11 cellular contexts compared by ENCODE assay signal in genomic region chrX:48703642-48704481, GRCh38. TPM values are rescaled to one million over a fixed set of nuclear protein-coding genes. Genes with fewer than 3 reads are reported as not detected.
DNase-seq lines count a peak whose midpoint lies in the region; ATAC-seq and TF ChIP-seq lines count a peak whose summit lies in the region.
"Had no signal": no experiment of that assay in that cellular context is flagged by ENCODE, and none has a peak within 500 bp of the region (broad histone marks: within the 10 kb centered on the region; RNA-seq: fewer than 3 reads in every experiment).

No MANE protein-coding gene starts in this region.

- H3K4me3 ChIP-seq in AG09309 (ENCODE audit: control insufficient read depth, low read depth, low read length) (no peak overlapping the region), cardiac fibroblast (replicated peaks in 1 of 2; ENCODE audit: low read depth in 2 of 2, low read length in 2 of 2) (no peak overlapping the region), gastroesophageal sphincter (no peak overlapping the region)

- no peaks in the 10 kb centered on the region for H3K27me3 ChIP-seq in gastroesophageal sphincter

- TF ChIP-seq EP300 in gastroesophageal sphincter (IDR thresholded peaks at IDR 0.05) = no peak

- peaks cover 19% of the 10 kb centered on the region for H3K4me1 Mint-ChIP-seq in HFFc6 (ENCODE audit: low read depth)
- no peaks in the 10 kb centered on the region for H3K4me1 Mint-ChIP-seq in endothelial cell (ENCODE audit: unreplicated experiment)

- H3K27ac Mint-ChIP-seq in HFFc6 (peak overlapping the region; percentile 70; the same call in 1 of the 2 replicates), endothelial cell (ENCODE audit: unreplicated experiment) (no peak overlapping the region)
- H3K27ac Mint-ChIP-seq: stimulated activated naive CD8-positive, alpha-beta T cell treated with anti-CD3 and anti-CD28 coated beads, Interleukin-15, Interleukin-2, amounts not matched to agents 100 ng/mL and 50 ng/mL, for 24 hours had no signal

- H3K36me3 Mint-ChIP-seq in HFFc6 (ENCODE audit: low read depth) (no peaks in the 10 kb centered on the region; the same call in 1 of the 2 replicates), endothelial cell (ENCODE audit: low read depth, unreplicated experiment) (peaks cover 4% of the 10 kb centered on the region)

- TF ChIP-seq CTCF in AG09309 (IDR thresholded peaks at IDR 0.05; ENCODE audit: control insufficient read depth, insufficient read depth, low read depth, low read length, missing control alignments) (peak; percentile 13), HFFc6 (IDR thresholded peaks at IDR 0.05) (peak; percentile 33; the same call in 1 of the 2 replicates), cardiac fibroblast (IDR thresholded peaks at IDR 0.05; ENCODE audit: low read depth, low read length) (no peak), endothelial cell (IDR thresholded peaks at IDR 0.05; ENCODE audit: unreplicated experiment) (no peak), gastroesophageal sphincter (IDR thresholded peaks at IDR 0.05) (no peak)

- H3K27me3 Mint-ChIP-seq in HFFc6 (ENCODE audit: insufficient read depth) (no peaks in the 10 kb centered on the region; the same call in 1 of the 2 replicates), endothelial cell (ENCODE audit: unreplicated experiment) (peaks cover 4% of the 10 kb centered on the region)
- H3K27me3 Mint-ChIP-seq: stimulated activated naive CD8-positive, alpha-beta T cell treated with anti-CD3 and anti-CD28 coated beads, Interleukin-15, Interleukin-2, amounts not matched to agents 100 ng/mL and 50 ng/mL, for 24 hours had no signal

- no peaks in the 10 kb centered on the region for H3K9me3 ChIP-seq in gastroesophageal sphincter

- in situ Hi-C loops in KBM-7 (cut with MboI; ENCODE audit: low pct_unique_long_range_greater_than_20kb, low sequenced_read_pairs) = no loop called here

- no peak overlapping the region for H3K27ac ChIP-seq in gastroesophageal sphincter

- DNase-seq in AG09309 (ENCODE audit: low read depth) (no peak), HFFc6 (peak; percentile 72), cardiac fibroblast (ENCODE audit: low read depth in 2 of 2) (peak; percentile 25 to 28), inferior parietal cortex (ENCODE audit: extremely low spot score) (peak; percentile 22), endothelial cell (ENCODE audit: low spot score) (no peak), DMS79 treated with DMSO at 0.1 percent for 48 hours (lab: John Stamatoyannopoulos, UW) (no peak), KBM-7 (no peak)
- DNase-seq: NCI-H2081 treated with DMSO at 0.1 percent for 48 hours had no signal

- peaks cover 0 to 67% of the 10 kb centered on the region in 2 donors for H3K36me3 ChIP-seq in gastroesophageal sphincter

- ATAC-seq in gastroesophageal sphincter = no peak
- ATAC-seq: sciatic nerve had no signal

- H3K4me3 Mint-ChIP-seq in HFFc6 (no peak overlapping the region), endothelial cell (ENCODE audit: unreplicated experiment) (no peak overlapping the region)
- H3K4me3 Mint-ChIP-seq: stimulated activated naive CD8-positive, alpha-beta T cell treated with anti-CD3 and anti-CD28 coated beads, Interleukin-15, Interleukin-2, amounts not matched to agents 100 ng/mL and 50 ng/mL, for 24 hours had no signal

- no peaks in the 10 kb centered on the region for H3K4me1 ChIP-seq in gastroesophageal sphincter

- no peaks in the 10 kb centered on the region for H3K9me3 Mint-ChIP-seq in HFFc6
- no peaks in the 10 kb centered on the region for H3K9me3 Mint-ChIP-seq in endothelial cell (ENCODE audit: unreplicated experiment)
- H3K9me3 Mint-ChIP-seq: stimulated activated naive CD8-positive, alpha-beta T cell treated with anti-CD3 and anti-CD28 coated beads, Interleukin-15, Interleukin-2, amounts not matched to agents 100 ng/mL and 50 ng/mL, for 24 hours had no signal

- 29 to 45% methylated on average over 3 to 4 of the region's 4 CpGs for WGBS in gastroesophageal sphincter (ENCODE audit: low coverage in 1 of 2), 2 donors

- no peak for TF ChIP-seq POLR2A in gastroesophageal sphincter (IDR thresholded peaks at IDR 0.05)

RNA-seq across cellular contexts. Expression of gene SUV39H1, which starts 7.3 kb away (rescaled TPM):
- 10 to 100 TPM in 4 of 6 experiments, 1 to 10 TPM in 2; 6.9 to 12.0 (median 11.4) TPM for total RNA-seq in HFFc6 (2021; fragmentation: NEBNext Ultra II Directional; extraction: Animal tissue kit (Norgen Biotek cat#: 25700))
- total RNA-seq in endothelial cell (ENCODE audit: unreplicated experiment) (6.8 TPM), gastroesophageal sphincter (10 to 100 TPM in 1 of 4 donors, 1 to 10 TPM in 3; 3.4 to 11.7 (median 5.1) TPM)

RNA-seq across cellular contexts. Expression of gene WAS, which starts 20.3 kb away (rescaled TPM):
- under 1 TPM in 1 of 6 experiments, not detected in 5; 0.69 TPM for total RNA-seq in HFFc6 (2021; fragmentation: NEBNext Ultra II Directional; extraction: Animal tissue kit (Norgen Biotek cat#: 25700))
- total RNA-seq in endothelial cell (ENCODE audit: unreplicated experiment) (2.7 TPM), gastroesophageal sphincter (1 to 10 TPM; 1.6 to 5.4 (median 3.7) TPM)

RNA-seq across cellular contexts. Expression of gene GLOD5, which starts 57.7 kb away (rescaled TPM):
- not detected for total RNA-seq in HFFc6 (2021; fragmentation: NEBNext Ultra II Directional; extraction: Animal tissue kit (Norgen Biotek cat#: 25700))
- total RNA-seq in endothelial cell (ENCODE audit: unreplicated experiment) (not detected), gastroesophageal sphincter (not detected)
- total RNA-seq: sciatic nerve had no signal

Comparison
In these comparisons a context has a peak if more than half of its experiments do, and no peak if none do; other contexts are left out.
1. DNase-seq: peak in HFFc6 (single experiment), cardiac fibroblast (2 of 2) and inferior parietal cortex (single experiment); none in AG09309 (single experiment), endothelial cell (single experiment), DMS79 treated with DMSO at 0.1 percent for 48 hours (single experiment) and KBM-7 (single experiment).
2. CTCF ChIP-seq: peak in AG09309 (single experiment) and HFFc6 (single experiment); none in cardiac fibroblast (single experiment), endothelial cell (single experiment) and gastroesophageal sphincter (0 of 4).